ENCODE assay signal across 8 cellular contexts in genomic region chr16:67249178-67249759, GRCh38. TPM values are rescaled to one million over a fixed set of nuclear protein-coding genes. Genes with fewer than 3 reads are reported as not detected.
DNase-seq lines count a peak whose midpoint lies in the region; ATAC-seq and TF ChIP-seq lines count a peak whose summit lies in the region.

No MANE protein-coding gene starts in this region.

- peaks cover 11% of the 10 kb centered on the region for H3K27me3 Mint-ChIP-seq in activated CD4-positive, alpha-beta T cell treated with anti-CD3 and anti-CD28 coated beads for 36 hours
- H3K27me3 Mint-ChIP-seq in activated T-helper 1 cell treated with anti-CD3 and anti-CD28 coated beads, Interleukin-12 subunit alpha, Interleukin-12 subunit beta, Interleukin-2, Interleukin-4 antibody, amounts not matched to agents 30 ng/mL and 10 ng/mL and 1 ng/mL, durations not matched to agents 14 hours and 24 hours and 36 hours (ENCODE audit: insufficient read depth): peaks cover 6% of the 10 kb centered on the region

- no peaks in the 10 kb centered on the region for H3K9me3 Mint-ChIP-seq in activated CD4-positive, alpha-beta T cell treated with anti-CD3 and anti-CD28 coated beads for 36 hours (ENCODE audit: low read depth)
- H3K9me3 Mint-ChIP-seq in activated T-helper 1 cell treated with anti-CD3 and anti-CD28 coated beads, Interleukin-12 subunit alpha, Interleukin-12 subunit beta, Interleukin-2, Interleukin-4 antibody, amounts not matched to agents 30 ng/mL and 10 ng/mL and 1 ng/mL, durations not matched to agents 14 hours and 24 hours and 36 hours: no peaks in the 10 kb centered on the region

- peak overlapping the region; percentile 90 for H3K4me3 ChIP-seq in iPS-20b (ENCODE audit: low read length)
- H3K4me3 ChIP-seq in suprapubic skin: peak overlapping the region; percentile 89

- H3K27me3 ChIP-seq in iPS-20b (ENCODE audit: insufficient read depth, low read length) (peaks cover 37% of the 10 kb centered on the region), suprapubic skin (peaks cover 27% of the 10 kb centered on the region)

- H3K4me1 ChIP-seq in iPS-20b (ENCODE audit: insufficient read depth, low read length) (peaks cover 26% of the 10 kb centered on the region), suprapubic skin (peaks cover 52% of the 10 kb centered on the region)

- TF ChIP-seq CTCF in suprapubic skin (IDR thresholded peaks at IDR 0.05): no peak

- H3K9me3 ChIP-seq in iPS-20b (ENCODE audit: insufficient read depth, low read depth, low read length) (no peaks in the 10 kb centered on the region), suprapubic skin (no peaks in the 10 kb centered on the region)

- peaks cover 39% of the 10 kb centered on the region for H3K4me1 Mint-ChIP-seq in activated CD4-positive, alpha-beta T cell treated with anti-CD3 and anti-CD28 coated beads for 36 hours
- peaks cover 38% of the 10 kb centered on the region for H3K4me1 Mint-ChIP-seq in activated T-helper 1 cell treated with anti-CD3 and anti-CD28 coated beads, Interleukin-12 subunit alpha, Interleukin-12 subunit beta, Interleukin-2, Interleukin-4 antibody, amounts not matched to agents 30 ng/mL and 10 ng/mL and 1 ng/mL, durations not matched to agents 14 hours and 24 hours and 36 hours (ENCODE audit: low read depth)

- H3K36me3 Mint-ChIP-seq in activated CD4-positive, alpha-beta T cell treated with anti-CD3 and anti-CD28 coated beads for 36 hours (ENCODE audit: low read depth): peaks cover 4% of the 10 kb centered on the region
- no peaks in the 10 kb centered on the region for H3K36me3 Mint-ChIP-seq in activated T-helper 1 cell treated with anti-CD3 and anti-CD28 coated beads, Interleukin-12 subunit alpha, Interleukin-12 subunit beta, Interleukin-2, Interleukin-4 antibody, amounts not matched to agents 30 ng/mL and 10 ng/mL and 1 ng/mL, durations not matched to agents 14 hours and 24 hours and 36 hours (ENCODE audit: low read depth)

- 60% methylated on average over 3 of the region's 18 CpGs for WGBS in suprapubic skin

- H3K9ac ChIP-seq in iPS-20b (ENCODE audit: low read depth, low read length): peak overlapping the region; percentile 67; the same call in 1 of the 2 replicates

- ATAC-seq in activated CD4-positive, alpha-beta T cell treated with anti-CD3 and anti-CD28 coated beads for 36 hours: no peak
- ATAC-seq in HG02623 (IDR thresholded peaks at IDR 0.05; ENCODE audit: unreplicated experiment): no peak

- H3K36me3 ChIP-seq in iPS-20b (ENCODE audit: insufficient read depth, low read depth, low read length) (no peaks in the 10 kb centered on the region), suprapubic skin (no peaks in the 10 kb centered on the region)

- H3K27ac ChIP-seq in iPS-20b (ENCODE audit: low read length) (no peak overlapping the region), suprapubic skin (no peak overlapping the region)

- DNase-seq in activated CD4-positive, alpha-beta T cell treated with anti-CD3 and anti-CD28 coated beads for 36 hours: peak; percentile 36
- DNase-seq in activated CD4-positive, alpha-beta T cell treated with anti-CD3 and anti-CD28 coated beads for 4 hours: no peak
- DNase-seq in activated T-helper 1 cell treated with anti-CD3 and anti-CD28 coated beads, Interleukin-12 subunit alpha, Interleukin-12 subunit beta, Interleukin-2, Interleukin-4 antibody, amounts not matched to agents 30 ng/mL and 10 ng/mL and 1 ng/mL, durations not matched to agents 14 hours and 24 hours and 36 hours (ENCODE audit: low spot score): no peak
- DNase-seq in suprapubic skin (ENCODE audit: low spot score in 2 of 2) (no peak), HuH-7.5 (ENCODE audit: low spot score) (no peak), glomerular visceral epithelial cell (ENCODE audit: extremely low spot score) (no peak)

- TF ChIP-seq POLR2A in suprapubic skin (IDR thresholded peaks at IDR 0.05): no peak

- peak overlapping the region; percentile 75 for H3K27ac Mint-ChIP-seq in activated CD4-positive, alpha-beta T cell treated with anti-CD3 and anti-CD28 coated beads for 36 hours
- peak overlapping the region; percentile 65 for H3K27ac Mint-ChIP-seq in activated T-helper 1 cell treated with anti-CD3 and anti-CD28 coated beads, Interleukin-12 subunit alpha, Interleukin-12 subunit beta, Interleukin-2, Interleukin-4 antibody, amounts not matched to agents 30 ng/mL and 10 ng/mL and 1 ng/mL, durations not matched to agents 14 hours and 24 hours and 36 hours

- no peak for TF ChIP-seq EP300 in suprapubic skin (IDR thresholded peaks at IDR 0.05)

- peak overlapping the region; percentile 87 for H3K4me3 Mint-ChIP-seq in activated CD4-positive, alpha-beta T cell treated with anti-CD3 and anti-CD28 coated beads for 36 hours
- H3K4me3 Mint-ChIP-seq in activated T-helper 1 cell treated with anti-CD3 and anti-CD28 coated beads, Interleukin-12 subunit alpha, Interleukin-12 subunit beta, Interleukin-2, Interleukin-4 antibody, amounts not matched to agents 30 ng/mL and 10 ng/mL and 1 ng/mL, durations not matched to agents 14 hours and 24 hours and 36 hours: peak overlapping the region; percentile 78

- CTCF ChIA-PET in activated CD4-positive, alpha-beta T cell treated with anti-CD3 and anti-CD28 coated beads for 36 hours (lab: Charles Lee): interaction anchor here (0.6 to 1.0 kb wide), 4 partner anchors 9 to 231 kb away, joined by 3 read pairs; no protein-coding TSS in a partner anchor

- POLR2A ChIA-PET in activated CD4-positive, alpha-beta T cell treated with anti-CD3 and anti-CD28 coated beads for 36 hours (lab: Charles Lee): interaction anchor here (0.7 kb wide), 1 partner anchor 25 kb away, joined by 3 read pairs; no protein-coding TSS in a partner anchor

- intact Hi-C loops in activated CD4-positive, alpha-beta T cell treated with anti-CD3 and anti-CD28 coated beads for 36 hours (cut with DNase I, micrococcal nuclease): loop anchor here (5.0 to 10.0 kb wide), 3 partner anchors 413 to 688 kb away; partner anchors contain the start of genes ACD (in 1 of the 2), DYNC1LI2 (in 1 of the 2), PARD6A (in 1 of the 2) and PSMB10 (in 1 of the 2)
- intact Hi-C loops in activated T-helper 1 cell treated with anti-CD3 and anti-CD28 coated beads, Interleukin-12 subunit alpha, Interleukin-12 subunit beta, Interleukin-2, Interleukin-4 antibody, amounts not matched to agents 30 ng/mL and 10 ng/mL and 1 ng/mL, durations not matched to agents 14 hours and 24 hours and 36 hours (cut with micrococcal nuclease): loop anchor here (5.0 to 10.0 kb wide), 4 partner anchors 222 to 1076 kb away; partner anchors contain the start of genes CBFB, CTCF and NFATC3

RNA-seq across cellular contexts. Expression of gene SLC9A5, which starts 0.5 kb away (rescaled TPM):
- total RNA-seq in activated CD4-positive, alpha-beta T cell treated with anti-CD3 and anti-CD28 coated beads for 36 hours: 1 to 10 TPM; 4.5 to 5.5 TPM
- total RNA-seq in activated T-helper 1 cell treated with anti-CD3 and anti-CD28 coated beads, Interleukin-12 subunit alpha, Interleukin-12 subunit beta, Interleukin-2, Interleukin-4 antibody, amounts not matched to agents 30 ng/mL and 10 ng/mL and 1 ng/mL, durations not matched to agents 14 hours and 24 hours and 36 hours: 5.1 TPM in 2 replicates
- under 1 TPM; 0.26 to 0.64 (median 0.43) TPM for total RNA-seq in suprapubic skin

RNA-seq across cellular contexts. Expression of gene FHOD1, which starts 2.0 kb away (rescaled TPM):
- 10 to 100 TPM; 75.5 to 77.2 TPM for total RNA-seq in activated CD4-positive, alpha-beta T cell treated with anti-CD3 and anti-CD28 coated beads for 36 hours
- total RNA-seq in activated T-helper 1 cell treated with anti-CD3 and anti-CD28 coated beads, Interleukin-12 subunit alpha, Interleukin-12 subunit beta, Interleukin-2, Interleukin-4 antibody, amounts not matched to agents 30 ng/mL and 10 ng/mL and 1 ng/mL, durations not matched to agents 14 hours and 24 hours and 36 hours: 116 and 119 TPM in 2 replicates
- total RNA-seq in suprapubic skin: 10 to 100 TPM in 3 of 4 donors, 1 to 10 TPM in 1; 7.7 to 28.8 (median 15.3) TPM

RNA-seq across cellular contexts. Expression of gene TMEM208, which starts 22.3 kb away (rescaled TPM):
- total RNA-seq in activated CD4-positive, alpha-beta T cell treated with anti-CD3 and anti-CD28 coated beads for 36 hours: 10 to 100 TPM; 13.6 to 31.2 TPM
- total RNA-seq in activated T-helper 1 cell treated with anti-CD3 and anti-CD28 coated beads, Interleukin-12 subunit alpha, Interleukin-12 subunit beta, Interleukin-2, Interleukin-4 antibody, amounts not matched to agents 30 ng/mL and 10 ng/mL and 1 ng/mL, durations not matched to agents 14 hours and 24 hours and 36 hours: 68.5 and 72.4 TPM in 2 replicates
- total RNA-seq in suprapubic skin: 10 to 100 TPM; 32.8 to 46.8 (median 40.0) TPM

RNA-seq across cellular contexts. Expression of gene PLEKHG4, which starts 30.1 kb away (rescaled TPM):
- total RNA-seq in activated CD4-positive, alpha-beta T cell treated with anti-CD3 and anti-CD28 coated beads for 36 hours: 10 to 100 TPM; 21.1 to 23.1 TPM
- total RNA-seq in activated T-helper 1 cell treated with anti-CD3 and anti-CD28 coated beads, Interleukin-12 subunit alpha, Interleukin-12 subunit beta, Interleukin-2, Interleukin-4 antibody, amounts not matched to agents 30 ng/mL and 10 ng/mL and 1 ng/mL, durations not matched to agents 14 hours and 24 hours and 36 hours: 39.6 and 42.3 TPM in 2 replicates
- total RNA-seq in suprapubic skin: 10 to 100 TPM; 13.8 to 36.8 (median 26.9) TPM

RNA-seq across cellular contexts. Expression of gene ELMO3, which starts 50.3 kb away (rescaled TPM):
- 1 to 10 TPM; 3.0 to 4.6 TPM for total RNA-seq in activated CD4-positive, alpha-beta T cell treated with anti-CD3 and anti-CD28 coated beads for 36 hours
- 8.5 and 9.0 TPM in 2 replicates for total RNA-seq in activated T-helper 1 cell treated with anti-CD3 and anti-CD28 coated beads, Interleukin-12 subunit alpha, Interleukin-12 subunit beta, Interleukin-2, Interleukin-4 antibody, amounts not matched to agents 30 ng/mL and 10 ng/mL and 1 ng/mL, durations not matched to agents 14 hours and 24 hours and 36 hours
- 10 to 100 TPM; 48.0 to 77.6 (median 56.7) TPM for total RNA-seq in suprapubic skin
